In genomic region chr18:35041752-35042379, GRCh38 we compare ENCODE assay signal across 8 cellular contexts. TPM values are rescaled to one million over a fixed set of nuclear protein-coding genes. Genes with fewer than 3 reads are reported as not detected.
A peak's percentile ranks its signal among the peaks of the same experiment; 100 is the strongest.
DNase-seq lines count a peak whose midpoint lies in the region; ATAC-seq and TF ChIP-seq lines count a peak whose summit lies in the region.

No MANE protein-coding gene starts in this region.

- H4K20me1 ChIP-seq in hepatocyte (ENCODE audit: insufficient read depth, poor library complexity, severe bottlenecking): no peaks in the 10 kb centered on the region

- peak overlapping the region; percentile 92 for H3K4me3 Mint-ChIP-seq in activated naive CD8-positive, alpha-beta T cell treated with anti-CD3 and anti-CD28 coated beads for 36 hours

- no peaks in the 10 kb centered on the region for H3K36me3 ChIP-seq in hepatocyte (replicated peaks; ENCODE audit: insufficient read depth, low read depth)
- no peaks in the 10 kb centered on the region for H3K36me3 ChIP-seq in gastrocnemius medialis

- DNase-seq in GM10248 (ENCODE audit: extremely low spot score): peak; percentile 22
- DNase-seq in NCI-H1694 treated with DMSO at 0.1 percent for 48 hours (lab: John Stamatoyannopoulos, UW): peak; percentile 45
- DNase-seq in activated naive CD8-positive, alpha-beta T cell treated with anti-CD3 and anti-CD28 coated beads for 36 hours: peak; percentile 50
- no peak for DNase-seq in hepatocyte (ENCODE audit: low spot score)
- no peak for DNase-seq in gastrocnemius medialis
- DNase-seq in GDM1 (lab: John Stamatoyannopoulos, UW): no peak

- H3K9me2 ChIP-seq in hepatocyte (replicated peaks; ENCODE audit: insufficient read depth): no peaks in the 10 kb centered on the region

- peak overlapping the region; percentile 80 for H2AFZ ChIP-seq in hepatocyte

- H3K27ac Mint-ChIP-seq in activated naive CD8-positive, alpha-beta T cell treated with anti-CD3 and anti-CD28 coated beads for 36 hours: peak overlapping the region; percentile 98

- H3K9me3 ChIP-seq in hepatocyte (ENCODE audit: low read depth) (no peaks in the 10 kb centered on the region), gastrocnemius medialis (no peaks in the 10 kb centered on the region)

- POLR2A ChIA-PET in GM10248 (lab: Yijun Ruan, JAX): interaction anchor here (0.5 to 1.4 kb wide), 2 partner anchors 12 to 459 kb away, joined by 3 read pairs; no protein-coding TSS in a partner anchor

- H3K79me2 ChIP-seq in hepatocyte: peaks cover 42% of the 10 kb centered on the region

- H3K27ac ChIP-seq in hepatocyte (peak overlapping the region; percentile 84), gastrocnemius medialis (peak overlapping the region; percentile 84 to 90 (median 87))

- H3K9me3 Mint-ChIP-seq in activated naive CD8-positive, alpha-beta T cell treated with anti-CD3 and anti-CD28 coated beads for 36 hours: no peaks in the 10 kb centered on the region

- intact Hi-C loops in gastrocnemius medialis (cut with DNase I; ENCODE audit: low total_unique reads): loop anchor here (2.0 to 10.0 kb wide), 5 partner anchors 35 to 160 kb away; no protein-coding TSS in a partner anchor

- H3K4me3 ChIP-seq in hepatocyte: peak overlapping the region; percentile 96
- H3K4me3 ChIP-seq in gastrocnemius medialis: peak overlapping the region; percentile 64 to 90 (median 84)

- peak in 1 of 2 donors; percentile 2 for ATAC-seq in gastrocnemius medialis
- ATAC-seq in GM18502 (IDR thresholded peaks at IDR 0.05; ENCODE audit: poor library complexity, unreplicated experiment): no peak
- no peak for ATAC-seq in GM21367 (IDR thresholded peaks at IDR 0.05; ENCODE audit: unreplicated experiment)

- H3K4me1 ChIP-seq in hepatocyte (ENCODE audit: insufficient read depth) (peaks cover 15% of the 10 kb centered on the region), gastrocnemius medialis (peaks cover 47 to 58% of the 10 kb centered on the region in 2 donors)

- in situ Hi-C loops in gastrocnemius medialis (cut with MboI; ENCODE audit: low sequenced_read_pairs in 4 of 4): no loop called here

- H3K4me2 ChIP-seq in hepatocyte: peak overlapping the region; percentile 91

- 3% methylated on average over 13 of the region's 13 CpGs for WGBS in hepatocyte (ENCODE audit: low lambda C conversion rate, missing lambda C conversion rate)

- CTCF ChIA-PET in GM10248 (lab: Yijun Ruan, JAX): interaction anchor here (1.5 to 6.0 kb wide), 5 partner anchors 9 to 345 kb away, joined by 3 to 80 read pairs (median 5); no protein-coding TSS in a partner anchor

- peaks cover 8% of the 10 kb centered on the region for H3K36me3 Mint-ChIP-seq in activated naive CD8-positive, alpha-beta T cell treated with anti-CD3 and anti-CD28 coated beads for 36 hours

- TF ChIP-seq POLR2A in gastrocnemius medialis (IDR thresholded peaks at IDR 0.05): no peak

- H3K27me3 ChIP-seq in hepatocyte (no peaks in the 10 kb centered on the region), gastrocnemius medialis (no peaks in the 10 kb centered on the region)

- no peaks in the 10 kb centered on the region for H3K27me3 Mint-ChIP-seq in activated naive CD8-positive, alpha-beta T cell treated with anti-CD3 and anti-CD28 coated beads for 36 hours

- TF ChIP-seq CTCF in GM10248 (IDR thresholded peaks at IDR 0.05; ENCODE audit: control extremely low read depth, extremely low read depth, low read depth, missing control alignments) (no peak), hepatocyte (IDR thresholded peaks at IDR 0.05; ENCODE audit: poor library complexity) (no peak), gastrocnemius medialis (IDR thresholded peaks at IDR 0.05 in 4 of 5, conservative IDR thresholded peaks at IDR 0.05 in 1 of 5) (no peak)

- H3K4me1 Mint-ChIP-seq in activated naive CD8-positive, alpha-beta T cell treated with anti-CD3 and anti-CD28 coated beads for 36 hours: peaks cover 69% of the 10 kb centered on the region

RNA-seq across cellular contexts. Expression of gene MAPRE2, which starts 0.7 kb away (rescaled TPM):
- 10 to 100 TPM; 70.1 to 74.0 TPM for total RNA-seq in activated naive CD8-positive, alpha-beta T cell treated with anti-CD3 and anti-CD28 coated beads for 36 hours
- total RNA-seq in hepatocyte (27.6 and 28.2 TPM in 2 replicates), gastrocnemius medialis (10 to 100 TPM; 21.3 to 46.2 (median 34.4) TPM)
- 19.1 and 21.1 TPM in 2 replicates for polyA plus RNA-seq in hepatocyte

Comparison
In these comparisons a context has a peak if more than half of its experiments do, and no peak if none do; other contexts are left out.
1. DNase-seq: peak in GM10248 (single experiment), NCI-H1694 treated with DMSO at 0.1 percent for 48 hours (single experiment) and activated naive CD8-positive, alpha-beta T cell treated with anti-CD3 and anti-CD28 coated beads for 36 hours (single experiment); none in hepatocyte (single experiment), gastrocnemius medialis (0 of 2) and GDM1 (single experiment).